Comparison of ENCODE assay signal across 8 cellular contexts in the genomic region with DNA sequence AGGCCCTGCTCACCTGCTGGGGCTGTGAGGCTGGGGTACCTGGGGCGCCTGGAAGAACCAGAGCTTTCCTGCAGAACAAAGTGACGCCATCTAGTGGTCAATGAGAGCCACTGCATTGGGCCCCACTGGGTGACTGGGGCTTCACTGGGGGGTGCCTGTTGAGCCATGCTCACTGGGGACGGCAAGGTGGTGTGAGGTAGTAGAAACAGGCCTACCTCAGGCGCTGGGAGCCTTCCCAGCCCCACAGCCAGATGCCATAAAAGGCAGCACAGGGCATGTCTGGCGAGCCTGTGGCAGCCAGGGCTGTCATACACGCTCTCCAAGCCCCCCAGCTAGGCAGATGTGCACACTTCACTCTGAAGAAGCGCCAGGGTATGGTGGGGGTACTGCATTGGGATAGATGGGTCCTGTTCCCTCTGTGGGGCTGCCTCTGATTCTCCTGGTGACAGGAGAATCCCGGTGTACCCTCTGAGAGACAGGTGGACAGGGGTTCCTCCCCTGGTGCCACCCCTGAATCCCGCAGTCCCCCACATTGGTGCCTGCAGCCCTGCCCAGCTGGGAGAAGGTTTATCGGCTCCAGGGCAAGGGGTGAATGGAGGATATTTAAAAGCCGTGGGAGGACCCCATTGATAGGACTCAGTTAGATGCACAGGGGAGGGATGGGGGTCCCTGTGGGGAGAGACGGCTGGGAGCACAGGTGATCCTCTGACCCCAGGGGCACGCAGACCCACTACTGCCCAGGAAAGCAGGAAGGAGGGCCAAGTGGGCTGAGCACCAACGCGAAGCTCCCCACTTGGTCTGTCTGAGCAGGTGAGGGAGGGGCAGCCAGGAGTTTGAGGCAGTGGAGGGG.
DNase-seq lines count a peak whose midpoint lies in the region; ATAC-seq and TF ChIP-seq lines count a peak whose summit lies in the region.

No MANE protein-coding gene starts in this region.

- H3K36me3 ChIP-seq in GM06990 (ENCODE audit: control insufficient read depth, insufficient read depth, low read length) = no peaks in the 10 kb centered on the region

- DNase-seq in GM06990 (ENCODE audit: extremely low read depth, insufficient read length) = no peak
- no peak for DNase-seq in LNCaP clone FGC (ENCODE audit: low read depth)
- DNase-seq in activated T-cell treated with anti-CD3 and anti-CD28 coated beads for 4 hours = peak; percentile 34
- peak; percentile 4 to 46 for DNase-seq in foreskin fibroblast
- peak; percentile 64 to 67 for DNase-seq in stimulated activated CD4-positive, alpha-beta T cell treated with anti-CD3 and anti-CD28 coated beads, Interleukin-2, amount 100 ng/mL, for 24 hours
- DNase-seq in NCI-H1092 (lab: John Stamatoyannopoulos, UW) = no peak

- H3K4me3 ChIP-seq in GM06990 (replicated peaks; ENCODE audit: low read depth, low read length) = no peak overlapping the region
- no peak overlapping the region for H3K4me3 ChIP-seq in LNCaP clone FGC (ENCODE audit: low read depth, low read length)
- no peak overlapping the region for H3K4me3 ChIP-seq in foreskin fibroblast (ENCODE audit: low read depth in 1 of 2, low read length in 2 of 2)

- H3K27me3 ChIP-seq in GM06990 (replicated peaks; ENCODE audit: control insufficient read depth, insufficient read depth, low read length) = no peaks in the 10 kb centered on the region; the same call in 1 of the 2 replicates

- TF ChIP-seq CTCF in GM06990 (IDR thresholded peaks at IDR 0.05; ENCODE audit: insufficient read depth, low read length, poor library complexity, severe bottlenecking) (peak; percentile 94), LNCaP clone FGC (IDR thresholded peaks at IDR 0.05; ENCODE audit: control insufficient read depth, extremely low read depth, insufficient read depth) (peak; percentile 60), foreskin fibroblast (IDR thresholded peaks at IDR 0.05; ENCODE audit: low read depth, low read length) (peak; percentile 81)

- ATAC-seq in GM18502 (IDR thresholded peaks at IDR 0.05; ENCODE audit: poor library complexity, unreplicated experiment) (no peak), GM21381 (IDR thresholded peaks at IDR 0.05; ENCODE audit: unreplicated experiment) (no peak)

Comparison
In these comparisons a context has a peak if more than half of its experiments do, and no peak if none do; other contexts are left out.
1. DNase-seq: peak in activated T-cell treated with anti-CD3 and anti-CD28 coated beads for 4 hours (single experiment), foreskin fibroblast (2 of 2) and stimulated activated CD4-positive, alpha-beta T cell treated with anti-CD3 and anti-CD28 coated beads, Interleukin-2, amount 100 ng/mL, for 24 hours (2 of 2); none in GM06990 (single experiment), LNCaP clone FGC (single experiment) and NCI-H1092 (single experiment).
2. Peak in every context shown above with its lines, with median percentiles within 50 percentile points of each other: CTCF ChIP-seq.